27 cellular contexts compared by ENCODE assay signal in genomic region chr17:7720125-7720524, GRCh38. TPM values are rescaled to one million over a fixed set of nuclear protein-coding genes. Genes with fewer than 3 reads are reported as not detected.
DNase-seq lines count a peak whose midpoint lies in the region; FAIRE-seq lines count a peak whose summit lies in the region.
"Had no signal": no experiment of that assay in that cellular context is flagged by ENCODE, and none has a peak within 500 bp of the region (broad histone marks: within the 10 kb centered on the region; RNA-seq: fewer than 3 reads in every experiment).

No MANE protein-coding gene starts in this region.

- H3K18ac ChIP-seq in neuronal stem cell (ENCODE audit: low read length) = no peak overlapping the region

- no peak overlapping the region for H2BK120ac ChIP-seq in neuronal stem cell (ENCODE audit: low read depth, low read length)

- H2AK5ac ChIP-seq in neuronal stem cell (ENCODE audit: low read depth, low read length) = no peak overlapping the region

- no peak overlapping the region for H3K14ac ChIP-seq in neuronal stem cell (ENCODE audit: low read length)

- peak overlapping the region; percentile 65 for H3K27ac ChIP-seq in cingulate gyrus (ENCODE audit: low read depth, low read length)
- H3K27ac ChIP-seq in neuronal stem cell (replicated peaks; ENCODE audit: low read length) = no peak overlapping the region
- H3K27ac ChIP-seq: BLaER1, body of pancreas, gastroesophageal sphincter, right lobe of liver, suprapubic skin had no signal

- H3K23ac ChIP-seq in neuronal stem cell (ENCODE audit: low read depth, low read length, poor library complexity) = no peak overlapping the region

- peaks cover 0 to 1% of the 10 kb centered on the region in 2 donors for H3K9me3 ChIP-seq in neuronal stem cell (replicated peaks in 1 of 2; ENCODE audit: control insufficient read depth in 2 of 2, insufficient read depth in 1 of 2, low read depth in 1 of 2, low read length in 2 of 2)
- H3K9me3 ChIP-seq: BLaER1, body of pancreas, gastroesophageal sphincter, right lobe of liver, SK-N-SH, suprapubic skin had no signal

- no peak overlapping the region for H2BK5ac ChIP-seq in neuronal stem cell (ENCODE audit: low read length)

- H2AFZ ChIP-seq in neuronal stem cell (ENCODE audit: low read length) = peak overlapping the region; percentile 44

- H3K79me1 ChIP-seq in neuronal stem cell (ENCODE audit: low read depth, low read length) = no peaks in the 10 kb centered on the region

- H3K9ac ChIP-seq in neuronal stem cell (ENCODE audit: low read depth, low read length, poor library complexity) = no peak overlapping the region
- H3K9ac ChIP-seq: BLaER1, SK-N-SH had no signal

- no peak overlapping the region for H3K4ac ChIP-seq in neuronal stem cell (ENCODE audit: low read length)

- no peak overlapping the region for H4K8ac ChIP-seq in neuronal stem cell (ENCODE audit: low read depth, low read length)

- no CpG with 5 or more reads among the region's 4 CpGs for WGBS in neuronal stem cell (ENCODE audit: extremely low coverage in 2 of 2, insufficient read length in 2 of 2, insufficient replicate concordance in 1 of 2), 2 donors

- peaks cover 27 to 34% of the 10 kb centered on the region in 2 donors for H3K4me1 ChIP-seq in neuronal stem cell (ENCODE audit: control insufficient read depth in 2 of 2, insufficient read depth in 1 of 2, low read depth in 1 of 2, low read length in 2 of 2)

- H4K91ac ChIP-seq in neuronal stem cell (ENCODE audit: low read depth, low read length, poor library complexity) = no peak overlapping the region

- peak; percentile 35 to 47 for DNase-seq in NCI-H524 (lab: John Stamatoyannopoulos, UW)
- no peak for DNase-seq in NCI-H524 treated with DMSO at 0.1 percent for 48 hours (lab: John Stamatoyannopoulos, UW)
- DNase-seq in NCI-H2171 treated with DMSO at 0.1 percent for 48 hours (lab: John Stamatoyannopoulos, UW) = peak; percentile 90
- no peak for DNase-seq in neuronal stem cell (ENCODE audit: low spot score)
- DNase-seq in HPDE6-E6E7 (ENCODE audit: extremely low spot score) = no peak
- no peak for DNase-seq in OCI-M1 (lab: John Stamatoyannopoulos, UW)
- DNase-seq in urothelium cell line (ENCODE audit: low spot score) = no peak
- DNase-seq: ACHN; activated CD8-positive, alpha-beta T cell treated with anti-CD3 and anti-CD28 coated beads, Interleukin-2, amount 10 ng/mL, durations not matched to agents 7 days and 5 days; activated effector memory CD4-positive, alpha-beta T cell treated with Interleukin-2 at 50 U/mL for 16 hours; activated naive CD8-positive, alpha-beta T cell treated with anti-CD3 and anti-CD28 coated beads, Interleukin-2, amount 50 U/mL, for 24 hours; activated T-cell treated with anti-CD3 and anti-CD28 coated beads for 4 hours; EL; left ventricle myocardium superior; right lobe of liver; SK-N-SH; stimulated activated CD4-positive, alpha-beta T cell treated with anti-CD3 and anti-CD28 coated beads, Interleukin-12 subunit alpha, Interleukin-12 subunit beta, amount 100 ng/mL, for 4 hours; stimulated activated CD4-positive, alpha-beta T cell treated with anti-CD3 and anti-CD28 coated beads, Interleukin-4, amount 100 ng/mL, for 24 hours; stimulated activated naive B cell treated with anti-CD40 and anti-IgM and Interleukin-4, amounts not matched to agents 10 μg/mL and 1 μg/mL and 100 μg/mL, for 72 hours; T-helper 17 cell had no signal

- no peak overlapping the region for H3K4me3 ChIP-seq in neuronal stem cell (ENCODE audit: low read length in 2 of 2)
- H3K4me3 ChIP-seq: BLaER1, body of pancreas, gastroesophageal sphincter, right lobe of liver, suprapubic skin had no signal

- FAIRE-seq in urothelium cell line (lab: Jason Lieb, UNC) = no peak
- FAIRE-seq: colon, islet of Langerhans had no signal

- no peaks in the 10 kb centered on the region for H3K36me3 ChIP-seq in neuronal stem cell (replicated peaks in 1 of 2; ENCODE audit: control insufficient read depth in 2 of 2, insufficient read depth in 2 of 2, low read length in 2 of 2)
- H3K36me3 ChIP-seq: BLaER1, gastroesophageal sphincter, right lobe of liver, suprapubic skin had no signal

- no peak overlapping the region for H2BK12ac ChIP-seq in neuronal stem cell (ENCODE audit: low read length)

- no peak overlapping the region for H2BK15ac ChIP-seq in neuronal stem cell (ENCODE audit: low read length)

- no peak overlapping the region for H3K4me2 ChIP-seq in neuronal stem cell (ENCODE audit: insufficient read depth, low read length, poor library complexity, severe bottlenecking)
- H3K4me2 ChIP-seq: BLaER1, SK-N-SH had no signal

- peaks cover 0 to 24% (median 2%) of the 10 kb centered on the region in 3 experiments for H3K27me3 ChIP-seq in neuronal stem cell (ENCODE audit: control insufficient read depth in 3 of 3, insufficient read depth in 3 of 3, low read depth in 1 of 3, low read length in 3 of 3)
- H3K27me3 ChIP-seq: body of pancreas had no signal

RNA-seq across cellular contexts. Expression of gene DNAH2, which starts 2.6 kb away (rescaled TPM):
- 0.77 TPM for polyA plus RNA-seq in neuronal stem cell (2013, experiment 1 of 2)
- polyA plus RNA-seq in neuronal stem cell (2013, experiment 2 of 2) = 0.61 TPM

RNA-seq across cellular contexts. Expression of gene EFNB3, which starts 15.1 kb away (rescaled TPM):
- 35.0 TPM for polyA plus RNA-seq in neuronal stem cell (2013, experiment 1 of 2)
- polyA plus RNA-seq in neuronal stem cell (2013, experiment 2 of 2) = 34.3 TPM

RNA-seq across cellular contexts. Expression of gene WRAP53, which starts 31.8 kb away (rescaled TPM):
- 20.0 TPM for polyA plus RNA-seq in neuronal stem cell (2013, experiment 1 of 2)
- 20.0 TPM for polyA plus RNA-seq in neuronal stem cell (2013, experiment 2 of 2)

RNA-seq across cellular contexts. Expression of gene TP53, which starts 32.8 kb away (rescaled TPM):
- 144 TPM for polyA plus RNA-seq in neuronal stem cell (2013, experiment 1 of 2)
- 143 TPM for polyA plus RNA-seq in neuronal stem cell (2013, experiment 2 of 2)

Comparison
In these comparisons a context has a peak if more than half of its experiments do, and no peak if none do; other contexts are left out.
1. DNase-seq: peak in NCI-H524 (2 of 2) and NCI-H2171 treated with DMSO at 0.1 percent for 48 hours (single experiment); none in NCI-H524 treated with DMSO at 0.1 percent for 48 hours (single experiment), neuronal stem cell (single experiment), HPDE6-E6E7 (single experiment), OCI-M1 (single experiment) and urothelium cell line (single experiment).